In the genomic region with DNA sequence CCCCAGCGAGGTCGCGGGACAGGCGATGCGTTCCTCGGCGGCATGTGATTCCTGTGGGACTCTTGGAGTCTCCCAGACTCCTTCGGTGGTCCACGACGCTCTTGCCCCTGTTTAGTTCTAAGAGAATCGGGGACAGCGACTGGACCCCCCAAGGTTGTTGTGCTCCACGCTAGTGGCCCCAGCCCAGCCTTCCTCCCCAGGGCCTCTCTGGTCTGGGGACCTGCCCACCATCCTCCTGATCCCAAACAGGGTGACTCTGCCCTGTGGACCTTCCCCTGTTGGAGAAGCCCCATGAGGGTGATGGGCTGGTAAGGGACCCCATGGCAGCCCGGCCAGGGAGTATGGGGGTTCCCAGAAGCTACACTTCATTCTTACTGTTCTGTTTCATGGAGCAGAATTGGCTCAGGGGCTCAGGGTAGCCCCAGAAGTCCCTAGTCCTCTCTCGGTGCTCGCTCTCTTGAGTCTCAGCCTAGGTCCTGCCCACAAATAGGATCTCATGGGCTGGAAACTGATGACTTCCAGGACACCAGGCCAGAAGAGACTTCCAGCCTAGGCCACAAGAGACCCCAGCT, we compare ENCODE assay signal across 8 cellular contexts. TPM values are rescaled to one million over a fixed set of nuclear protein-coding genes. Genes with fewer than 3 reads are reported as not detected.
A peak's percentile ranks its signal among the peaks of the same experiment; 100 is the strongest.
DNase-seq lines count a peak whose midpoint lies in the region; ATAC-seq and TF ChIP-seq lines count a peak whose summit lies in the region.

No MANE protein-coding gene starts in this region.

- DNase-seq in activated T-cell treated with anti-CD3 and anti-CD28 coated beads, Interleukin-2, amount 50 U/mL, for 72 hours: no peak
- DNase-seq in activated T-cell treated with anti-CD3 and anti-CD28 coated beads for 4 hours (no peak), lung (ENCODE audit: low spot score) (no peak), upper lobe of left lung (peak in 1 of 2 donors; percentile 25), D341Med (ENCODE audit: low spot score) (no peak), cortex of kidney (lab: John Stamatoyannopoulos, UW) (no peak)

- peaks cover 65% of the 10 kb centered on the region for H3K4me1 Mint-ChIP-seq in activated T-cell treated with anti-CD3 and anti-CD28 coated beads, Interleukin-2, amount 50 U/mL, for 72 hours (ENCODE audit: low read depth)
- H3K4me1 Mint-ChIP-seq in brain: peaks cover 54% of the 10 kb centered on the region

- WGBS in lung, 2 donors: 8 to 11% methylated on average over 16 of the region's 16 CpGs
- 16 to 76% methylated on average over 3 to 16 of the region's 16 CpGs for WGBS in upper lobe of left lung, 2 donors

- ATAC-seq in activated T-cell treated with anti-CD3 and anti-CD28 coated beads, Interleukin-2, amount 50 U/mL, for 72 hours (replicated peaks in 1 of 2): no peak
- ATAC-seq in lung (ENCODE audit: insufficient read depth, low FRiP score): no peak
- no peak for ATAC-seq in upper lobe of left lung (ENCODE audit: low FRiP score in 2 of 2)
- ATAC-seq in HG03354 (IDR thresholded peaks at IDR 0.05; ENCODE audit: poor library complexity, severe bottlenecking, unreplicated experiment): no peak

- no peaks in the 10 kb centered on the region for H3K9me3 ChIP-seq in lung (ENCODE audit: control insufficient read depth in 2 of 2, insufficient read depth in 1 of 2, low read length in 1 of 2)
- peaks cover 0 to under 1% (median 0%) of the 10 kb centered on the region in 4 donors for H3K9me3 ChIP-seq in upper lobe of left lung

- H3K4me1 ChIP-seq in lung (ENCODE audit: control insufficient read depth in 2 of 2, insufficient read depth in 2 of 2, low read length in 2 of 2): peaks cover 6 to 35% of the 10 kb centered on the region in 2 donors
- H3K4me1 ChIP-seq in upper lobe of left lung: peaks cover 57 to 63% (median 60%) of the 10 kb centered on the region in 4 donors

- H3K27ac ChIP-seq in lung (ENCODE audit: low read depth in 1 of 2, low read length in 1 of 2) (peak overlapping the region; percentile 84 to 95), upper lobe of left lung (peak overlapping the region; percentile 88 to 96 (median 94))

- H3K36me3 ChIP-seq in lung (ENCODE audit: control insufficient read depth in 2 of 2, insufficient read depth in 2 of 2, low read length in 2 of 2): no peaks in the 10 kb centered on the region
- no peaks in the 10 kb centered on the region for H3K36me3 ChIP-seq in upper lobe of left lung

- no peak for TF ChIP-seq EP300 in upper lobe of left lung (IDR thresholded peaks at IDR 0.05)

- peak overlapping the region; percentile 88 for H3K4me3 ChIP-seq in lung
- H3K4me3 ChIP-seq in upper lobe of left lung: peak overlapping the region; percentile 67 to 90 (median 86)

- peak overlapping the region; percentile 38 for H3K27ac Mint-ChIP-seq in activated T-cell treated with anti-CD3 and anti-CD28 coated beads, Interleukin-2, amount 50 U/mL, for 72 hours
- peak overlapping the region; percentile 92 to 97 (median 97) for H3K27ac Mint-ChIP-seq in brain

- H3K27me3 Mint-ChIP-seq in activated T-cell treated with anti-CD3 and anti-CD28 coated beads, Interleukin-2, amount 50 U/mL, for 72 hours (ENCODE audit: low read depth): no peaks in the 10 kb centered on the region
- no peaks in the 10 kb centered on the region for H3K27me3 Mint-ChIP-seq in brain

- peak overlapping the region; percentile 92 to 97 for H3K4me3 Mint-ChIP-seq in activated T-cell treated with anti-CD3 and anti-CD28 coated beads, Interleukin-2, amount 50 U/mL, for 72 hours
- H3K4me3 Mint-ChIP-seq in brain: peak overlapping the region; percentile 81 to 95 (median 87)

- no peaks in the 10 kb centered on the region for H3K9me3 Mint-ChIP-seq in activated T-cell treated with anti-CD3 and anti-CD28 coated beads, Interleukin-2, amount 50 U/mL, for 72 hours
- H3K9me3 Mint-ChIP-seq in brain: peaks cover 0 to 15% (median 8%) of the 10 kb centered on the region in 5 experiments

- TF ChIP-seq CTCF in brain (conservative IDR thresholded peaks at IDR 0.05) (no peak), lung (IDR thresholded peaks at IDR 0.05; ENCODE audit: control extremely low read depth, extremely low read depth) (no peak), upper lobe of left lung (IDR thresholded peaks at IDR 0.05) (no peak)

- no peaks in the 10 kb centered on the region for H3K27me3 ChIP-seq in lung (ENCODE audit: control insufficient read depth, insufficient read depth)
- H3K27me3 ChIP-seq in upper lobe of left lung: no peaks in the 10 kb centered on the region

- H3K36me3 Mint-ChIP-seq in activated T-cell treated with anti-CD3 and anti-CD28 coated beads, Interleukin-2, amount 50 U/mL, for 72 hours (ENCODE audit: insufficient read depth in 2 of 2): peaks cover 5 to 8% of the 10 kb centered on the region in 2 donors
- peaks cover 29% of the 10 kb centered on the region for H3K36me3 Mint-ChIP-seq in brain

- TF ChIP-seq POLR2A in upper lobe of left lung (IDR thresholded peaks at IDR 0.05): no peak

RNA-seq across cellular contexts. Expression of a gene that starts 0.9 kb away (rescaled TPM):
- total RNA-seq in activated T-cell treated with anti-CD3 and anti-CD28 coated beads, Interleukin-2, amount 50 U/mL, for 72 hours: 10 to 100 TPM; 65.7 to 70.0 TPM
- polyA plus RNA-seq in brain (ENCODE audit: insufficient read depth, low read depth, low replicate concordance) (53.1 TPM), lung (10 to 100 TPM; 52.9 to 70.7 TPM)
- total RNA-seq in lung (10 to 100 TPM; 31.1 to 44.1 TPM), upper lobe of left lung (10 to 100 TPM; 34.7 to 92.3 (median 41.7) TPM)

RNA-seq across cellular contexts. Expression of a gene that starts 37.2 kb away (rescaled TPM):
- total RNA-seq in activated T-cell treated with anti-CD3 and anti-CD28 coated beads, Interleukin-2, amount 50 U/mL, for 72 hours: 100 to 1,000 TPM; 121 to 124 TPM
- polyA plus RNA-seq in brain (ENCODE audit: insufficient read depth, low read depth, low replicate concordance): 47.3 TPM
- total RNA-seq in lung: 10 to 100 TPM; 48.5 to 52.5 TPM
- polyA plus RNA-seq in lung: 100 to 1,000 TPM in 1 of 2 donors, 10 to 100 TPM in 1; 44.3 to 324 TPM
- total RNA-seq in upper lobe of left lung: 10 to 100 TPM; 35.6 to 83.9 (median 56.8) TPM

RNA-seq across cellular contexts. Expression of a gene that starts 38.4 kb away (rescaled TPM):
- total RNA-seq in activated T-cell treated with anti-CD3 and anti-CD28 coated beads, Interleukin-2, amount 50 U/mL, for 72 hours: 10 to 100 TPM; 53.1 to 56.8 TPM
- polyA plus RNA-seq in brain (ENCODE audit: insufficient read depth, low read depth, low replicate concordance): 3.9 TPM
- total RNA-seq in lung: 1 to 10 TPM; 3.8 to 6.4 TPM
- 1 to 10 TPM; 2.0 to 9.7 TPM for polyA plus RNA-seq in lung
- total RNA-seq in upper lobe of left lung: 10 to 100 TPM in 1 of 6 donors, 1 to 10 TPM in 5; 3.9 to 17.8 (median 5.2) TPM
